8 cellular contexts compared by ENCODE assay signal in genomic region chr2:229800997-229801754, GRCh38.
DNase-seq lines count a peak whose midpoint lies in the region; ATAC-seq and TF ChIP-seq lines count a peak whose summit lies in the region.

No MANE protein-coding gene starts in this region.

- TF ChIP-seq CTCF in right atrium auricular region (IDR thresholded peaks at IDR 0.05) (peak; percentile 63 to 80), sigmoid colon (IDR thresholded peaks at IDR 0.05) (peak in 3 of 4 experiments; percentile 44 to 68 (median 54))

- no peak for TF ChIP-seq EP300 in sigmoid colon (IDR thresholded peaks at IDR 0.05)

- ATAC-seq in activated naive CD8-positive, alpha-beta T cell treated with anti-CD3 and anti-CD28 coated beads, Interleukin-2, amount 50 U/mL, for 24 hours, result no peak
- no peak for ATAC-seq in HG02759 (IDR thresholded peaks at IDR 0.05; ENCODE audit: unreplicated experiment)

- no peak overlapping the region for H3K4me3 Mint-ChIP-seq in activated naive CD8-positive, alpha-beta T cell treated with anti-CD3 and anti-CD28 coated beads, Interleukin-2, amount 50 U/mL, for 24 hours

- peaks cover 0 to 17% of the 10 kb centered on the region in 2 donors for H3K4me1 ChIP-seq in right atrium auricular region
- H3K4me1 ChIP-seq in sigmoid colon, result peaks cover 0 to 13% (median 2%) of the 10 kb centered on the region in 4 donors

- H3K27me3 ChIP-seq in right atrium auricular region (no peaks in the 10 kb centered on the region), sigmoid colon (no peaks in the 10 kb centered on the region)

- no peak for TF ChIP-seq POLR2A in sigmoid colon (IDR thresholded peaks at IDR 0.05)

- no peaks in the 10 kb centered on the region for H3K9me3 Mint-ChIP-seq in activated naive CD8-positive, alpha-beta T cell treated with anti-CD3 and anti-CD28 coated beads, Interleukin-2, amount 50 U/mL, for 24 hours

- H3K27ac ChIP-seq in right atrium auricular region (no peak overlapping the region), sigmoid colon (peak overlapping the region in 1 of 4 donors; percentile 27)

- H3K4me3 ChIP-seq in right atrium auricular region, result no peak overlapping the region
- no peak overlapping the region for H3K4me3 ChIP-seq in sigmoid colon

- H3K9me3 ChIP-seq in right atrium auricular region, result no peaks in the 10 kb centered on the region
- H3K9me3 ChIP-seq in sigmoid colon, result no peaks in the 10 kb centered on the region

- H3K36me3 ChIP-seq in right atrium auricular region (peaks cover 59% of the 10 kb centered on the region), sigmoid colon (peaks cover 7 to 94% (median 26%) of the 10 kb centered on the region in 4 donors)

- H3K36me3 Mint-ChIP-seq in activated naive CD8-positive, alpha-beta T cell treated with anti-CD3 and anti-CD28 coated beads, Interleukin-2, amount 50 U/mL, for 24 hours (ENCODE audit: low read depth), result peaks cover 57% of the 10 kb centered on the region

- H3K27ac Mint-ChIP-seq in activated naive CD8-positive, alpha-beta T cell treated with anti-CD3 and anti-CD28 coated beads, Interleukin-2, amount 50 U/mL, for 24 hours, result no peak overlapping the region

- intact Hi-C loops in sigmoid colon (cut with DNase I), result loop anchor here (10.0 kb wide), 2 partner anchors 124 to 364 kb away; partner anchors contain the start of genes FBXO36 and TRIP12

- no peaks in the 10 kb centered on the region for H3K27me3 Mint-ChIP-seq in activated naive CD8-positive, alpha-beta T cell treated with anti-CD3 and anti-CD28 coated beads, Interleukin-2, amount 50 U/mL, for 24 hours

- DNase-seq in Ammon's horn (ENCODE audit: low spot score), result peak; percentile 74
- peak; percentile 37 for DNase-seq in GM19238 (ENCODE audit: insufficient read length, low spot score)
- peak; percentile 43 for DNase-seq in LHCN-M2 (ENCODE audit: low read depth)
- peak; percentile 15 for DNase-seq in SW480 (ENCODE audit: low spot score)
- DNase-seq in activated naive CD8-positive, alpha-beta T cell treated with anti-CD3 and anti-CD28 coated beads, Interleukin-2, amount 50 U/mL, for 24 hours, result peak; percentile 72
- DNase-seq in right atrium auricular region (ENCODE audit: low spot score), result no peak
- no peak for DNase-seq in sigmoid colon

- no peaks in the 10 kb centered on the region for H3K4me1 Mint-ChIP-seq in activated naive CD8-positive, alpha-beta T cell treated with anti-CD3 and anti-CD28 coated beads, Interleukin-2, amount 50 U/mL, for 24 hours

Comparison
In these comparisons a context has a peak if more than half of its experiments do, and no peak if none do; other contexts are left out.
1. DNase-seq: peak in Ammon's horn (single experiment), GM19238 (single experiment), LHCN-M2 (single experiment), SW480 (single experiment) and activated naive CD8-positive, alpha-beta T cell treated with anti-CD3 and anti-CD28 coated beads, Interleukin-2, amount 50 U/mL, for 24 hours (single experiment); none in right atrium auricular region (single experiment) and sigmoid colon (single experiment).